15 cellular contexts compared by ENCODE assay signal in the genomic region with DNA sequence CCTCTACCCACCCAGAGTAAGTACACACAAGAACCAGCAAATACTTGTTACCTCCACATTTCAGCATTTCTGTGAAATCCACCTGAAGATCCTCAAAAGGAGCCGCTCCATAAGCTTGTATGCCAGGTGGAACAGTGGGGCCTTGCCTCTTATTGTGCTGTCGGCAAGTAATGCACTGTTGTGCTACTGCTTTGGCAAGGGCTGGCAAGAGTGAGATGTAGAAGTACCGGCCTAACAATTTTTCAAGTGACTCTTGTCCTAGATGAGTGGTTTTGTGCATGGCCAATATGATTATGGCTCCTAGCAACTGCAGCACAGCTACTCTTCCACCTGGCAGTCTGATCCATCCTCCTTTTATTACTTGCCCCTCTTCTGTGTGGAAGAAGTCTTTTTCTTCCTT. TPM values are rescaled to one million over a fixed set of nuclear protein-coding genes. Genes with fewer than 3 reads are reported as not detected.
DNase-seq lines count a peak whose midpoint lies in the region; ATAC-seq and TF ChIP-seq lines count a peak whose summit lies in the region.
"Not testable (repeated sequence)": the region's sequence is repeated elsewhere in the genome, so short reads cannot be mapped to it uniquely, and the experiment has no call there.
"Had no signal": no experiment of that assay in that cellular context is flagged by ENCODE, and none has a peak within 500 bp of the region (broad histone marks: within the 10 kb centered on the region; RNA-seq: fewer than 3 reads in every experiment).

No MANE protein-coding gene starts in this region.

- H3K79me2 ChIP-seq in GM23338 (replicated peaks; ENCODE audit: insufficient read depth), result not testable (repeated sequence)

- not testable (repeated sequence) for H3K9me2 ChIP-seq in GM23338 (ENCODE audit: insufficient read depth)

- not testable (repeated sequence) for H3K36me3 ChIP-seq in GM23338 (ENCODE audit: insufficient read depth); lung (ENCODE audit: control insufficient read depth in 2 of 2, insufficient read depth in 2 of 2, low read length in 2 of 2); skeletal muscle tissue (ENCODE audit: control insufficient read depth in 3 of 3, insufficient read depth in 3 of 3, low read length in 3 of 3)

- not testable (repeated sequence) for H3K4me3 ChIP-seq in GM23338; lung; skeletal muscle tissue (ENCODE audit: low read length in 3 of 3)

- not testable (repeated sequence) for H3K4me1 Mint-ChIP-seq in GM23338

- TF ChIP-seq CTCF in GM23338 (conservative IDR thresholded peaks at IDR 0.05; ENCODE audit: low read depth in 2 of 2); lung (IDR thresholded peaks at IDR 0.05; ENCODE audit: control extremely low read depth, extremely low read depth): not testable (repeated sequence)

- not testable (repeated sequence) for DNase-seq in GM23338 (ENCODE audit: low spot score)
- DNase-seq in NCI-H1417 (lab: John Stamatoyannopoulos, UW) (peak in 2 of 3 experiments; percentile 15 to 95), NCI-H2029 treated with DMSO at 0.1 percent for 48 hours (lab: John Stamatoyannopoulos, UW) (peak; percentile 99), NCI-H2196 (lab: John Stamatoyannopoulos, UW; ENCODE audit: unreplicated experiment) (peak; percentile 45), NCI-H524 treated with DMSO at 0.1 percent for 48 hours (lab: John Stamatoyannopoulos, UW) (peak; percentile 46), lung (ENCODE audit: low spot score) (peak; percentile 70)

- H3K27me3 Mint-ChIP-seq in GM23338 (ENCODE audit: insufficient read depth, low read depth, poor library complexity), result not testable (repeated sequence)

- H2AFZ ChIP-seq in GM23338, result not testable (repeated sequence)

- H3K36me3 Mint-ChIP-seq in GM23338 (ENCODE audit: low read depth), result peaks cover 10% of the 10 kb centered on the region

- H3K4me3 Mint-ChIP-seq in GM23338, result not testable (repeated sequence)

- H4K20me1 ChIP-seq in GM23338 (replicated peaks; ENCODE audit: insufficient read depth), result not testable (repeated sequence)

- H3F3A ChIP-seq in GM23338 (replicated peaks; ENCODE audit: low read depth), result not testable (repeated sequence)

- not testable (repeated sequence) for H3K9ac ChIP-seq in skeletal muscle tissue (ENCODE audit: low read depth in 1 of 3, low read length in 3 of 3)

- not testable (repeated sequence) for ATAC-seq in GM23338; lung (ENCODE audit: insufficient read depth, low FRiP score)

- 69 to 82% methylated on average over 3 of the region's 3 CpGs for WGBS in lung, 2 donors

- H3K27me3 ChIP-seq in GM23338 (ENCODE audit: insufficient read depth); lung (ENCODE audit: control insufficient read depth, insufficient read depth); skeletal muscle tissue (ENCODE audit: control insufficient read depth in 3 of 3, insufficient read depth in 3 of 3, low read length in 3 of 3): not testable (repeated sequence)

- not testable (repeated sequence) for H3K27ac ChIP-seq in GM23338 (ENCODE audit: low read depth); lung (ENCODE audit: low read depth in 1 of 2, low read length in 1 of 2)
- peak overlapping the region; percentile 73 for H3K27ac ChIP-seq in skeletal muscle tissue (ENCODE audit: low read depth, low read length)

- peaks cover 17% of the 10 kb centered on the region for H3K9me3 Mint-ChIP-seq in GM23338

- not testable (repeated sequence) for H3K9me3 ChIP-seq in lung (ENCODE audit: control insufficient read depth in 2 of 2, insufficient read depth in 1 of 2, low read length in 1 of 2); skeletal muscle tissue (ENCODE audit: control insufficient read depth in 3 of 3, low read length in 3 of 3)

- H3K4me2 ChIP-seq in GM23338, result not testable (repeated sequence)

- H3K4me1 ChIP-seq in GM23338 (ENCODE audit: insufficient read depth); lung (ENCODE audit: control insufficient read depth in 2 of 2, insufficient read depth in 2 of 2, low read length in 2 of 2): not testable (repeated sequence)
- peaks cover 0 to 14% (median 5%) of the 10 kb centered on the region in 3 donors for H3K4me1 ChIP-seq in skeletal muscle tissue (ENCODE audit: control insufficient read depth in 3 of 3, insufficient read depth in 3 of 3, low read length in 3 of 3)

- H3K27ac Mint-ChIP-seq in GM23338, result 0 out of 2 replicates have a peak overlapping the region, but pooled peaks have one; percentile 23

RNA-seq across cellular contexts. Expression of gene FABP7, which starts 34.7 kb away (rescaled TPM):
- 5.2 and 6.6 TPM in 2 replicates for total RNA-seq in GM23338 (2014; rRNA removed; shearing (Covaris generic))
- 14.5 and 15.7 TPM in 2 replicates for polyA plus RNA-seq in GM23338 (2016; fragmentation: Nextera tagmentation; extraction: Ambion mirVana)
- total RNA-seq in lung, result 10 to 100 TPM in 1 of 2 donors, not detected in 1; 10.4 TPM
- polyA plus RNA-seq in lung, result under 1 TPM in 1 of 2 donors, not detected in 1; 0.03 TPM
- total RNA-seq in skeletal muscle tissue, result not detected
- total RNA-seq: CD4-positive, alpha-beta T cell; HepG2; HFFc6; HT1080; OCI-LY7; T-cell; T-helper 2 cell treated with Interferon-gamma antibody and Interleukin-4, amounts not matched to agents 100 ng/mL and 5 ng/mL, for 36 hours had no signal
- polyA plus RNA-seq: A549, HepG2 had no signal

RNA-seq across cellular contexts. Expression of gene SMPDL3A, which starts 44.2 kb away (rescaled TPM):
- 3.0 and 6.3 TPM in 2 replicates for total RNA-seq in GM23338 (2014; rRNA removed; shearing (Covaris generic))
- 3.5 and 5.1 TPM in 2 replicates for polyA plus RNA-seq in GM23338 (2016; fragmentation: Nextera tagmentation; extraction: Ambion mirVana)
- total RNA-seq in lung, result 10 to 100 TPM; 22.4 to 55.2 TPM
- 10 to 100 TPM; 14.0 to 37.7 TPM for polyA plus RNA-seq in lung
- total RNA-seq in skeletal muscle tissue, result 11.0 TPM
- total RNA-seq: OCI-LY7 had no signal
